1 cellular context compared by ENCODE assay signal in the genomic region with DNA sequence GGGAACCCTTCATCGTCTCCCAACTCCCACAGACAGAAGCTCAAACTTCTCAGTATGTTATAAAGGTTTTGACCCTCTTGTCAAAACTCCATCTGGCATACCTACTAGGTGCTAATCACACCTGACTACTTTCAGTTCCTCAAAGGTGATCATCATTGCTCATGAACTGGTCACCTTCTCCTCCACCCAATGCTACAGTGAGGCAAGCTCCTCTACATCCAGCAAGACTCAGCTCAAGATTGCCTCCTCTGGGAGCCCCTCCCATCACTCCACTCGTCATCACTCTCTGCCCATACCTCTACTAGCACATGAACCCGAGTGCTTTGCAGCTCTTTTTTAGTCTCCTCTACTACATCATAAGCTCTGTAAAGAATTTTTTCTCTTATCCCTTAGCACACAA.
TF ChIP-seq lines count a peak whose summit lies in the region.

No MANE protein-coding gene starts in this region.

TF ChIP-seq in GM12878, 131 proteins besides CTCF, POLR2A, EP300 and RAD21 (continued from another document):
- TF ChIP-seq, protein P1, sequence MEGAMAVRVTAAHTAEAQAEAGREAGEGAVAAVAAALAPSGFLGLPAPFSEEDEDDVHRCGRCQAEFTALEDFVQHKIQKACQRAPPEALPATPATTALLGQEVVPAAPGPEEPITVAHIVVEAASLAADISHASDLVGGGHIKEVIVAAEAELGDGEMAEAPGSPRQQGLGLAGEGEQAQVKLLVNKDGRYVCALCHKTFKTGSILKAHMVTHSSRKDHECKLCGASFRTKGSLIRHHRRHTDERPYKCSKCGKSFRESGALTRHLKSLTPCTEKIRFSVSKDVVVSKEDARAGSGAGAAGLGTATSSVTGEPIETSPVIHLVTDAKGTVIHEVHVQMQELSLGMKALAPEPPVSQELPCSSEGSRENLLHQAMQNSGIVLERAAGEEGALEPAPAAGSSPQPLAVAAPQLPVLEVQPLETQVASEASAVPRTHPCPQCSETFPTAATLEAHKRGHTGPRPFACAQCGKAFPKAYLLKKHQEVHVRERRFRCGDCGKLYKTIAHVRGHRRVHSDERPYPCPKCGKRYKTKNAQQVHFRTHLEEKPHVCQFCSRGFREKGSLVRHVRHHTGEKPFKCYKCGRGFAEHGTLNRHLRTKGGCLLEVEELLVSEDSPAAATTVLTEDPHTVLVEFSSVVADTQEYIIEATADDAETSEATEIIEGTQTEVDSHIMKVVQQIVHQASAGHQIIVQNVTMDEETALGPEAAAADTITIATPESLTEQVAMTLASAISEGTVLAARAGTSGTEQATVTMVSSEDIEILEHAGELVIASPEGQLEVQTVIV (IDR thresholded peaks at IDR 0.05; ENCODE audit: borderline replicate concordance, partially characterized antibody): no peak
- TF ChIP-seq, protein P2, sequence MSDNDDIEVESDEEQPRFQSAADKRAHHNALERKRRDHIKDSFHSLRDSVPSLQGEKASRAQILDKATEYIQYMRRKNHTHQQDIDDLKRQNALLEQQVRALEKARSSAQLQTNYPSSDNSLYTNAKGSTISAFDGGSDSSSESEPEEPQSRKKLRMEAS (IDR thresholded peaks at IDR 0.05; ENCODE audit: low read depth, low read length): no peak
- TF ChIP-seq HDAC2 (IDR thresholded peaks at IDR 0.05) (no peak), CBFB (IDR thresholded peaks at IDR 0.05; ENCODE audit: low read depth) (no peak), BCL11A (IDR thresholded peaks at IDR 0.05; ENCODE audit: low read depth, low read length) (no peak), CREM (IDR thresholded peaks at IDR 0.05; ENCODE audit: low read depth) (peak; percentile 53), RCOR1 (conservative IDR thresholded peaks at IDR 0.05; ENCODE audit: low read depth, low read length) (no peak), IKZF2 (IDR thresholded peaks at IDR 0.05) (peak in 1 of 2 experiments; percentile 12; a peak in 1 of 4 replicates), SPI1 (IDR thresholded peaks at IDR 0.05; ENCODE audit: borderline replicate concordance, insufficient read depth, low read depth, low read length) (peak; percentile 78; the same call in 1 of the 2 replicates), RFX5 (IDR thresholded peaks at IDR 0.05; ENCODE audit: low read depth, low read length) (no peak), SMAD1 (IDR thresholded peaks at IDR 0.05; ENCODE audit: low read depth, partially characterized antibody) (no peak), MYB (IDR thresholded peaks at IDR 0.05; ENCODE audit: borderline replicate concordance, low read depth, low read length) (no peak), NR2F1 (conservative IDR thresholded peaks at IDR 0.05) (no peak), HDGF (IDR thresholded peaks at IDR 0.05) (peak; percentile 51; the same call in 1 of the 2 replicates), SREBF1 (IDR thresholded peaks at IDR 0.05; ENCODE audit: low read length) (no peak), DPF2 (IDR thresholded peaks at IDR 0.05) (peak; percentile 76), POU2F2 (IDR thresholded peaks at IDR 0.05; ENCODE audit: borderline replicate concordance, low read depth, low read length) (no peak), ESRRA (IDR thresholded peaks at IDR 0.05; ENCODE audit: low read length) (no peak), RBBP5 (conservative IDR thresholded peaks at IDR 0.05) (no peak)
- TF ChIP-seq, protein P3, sequence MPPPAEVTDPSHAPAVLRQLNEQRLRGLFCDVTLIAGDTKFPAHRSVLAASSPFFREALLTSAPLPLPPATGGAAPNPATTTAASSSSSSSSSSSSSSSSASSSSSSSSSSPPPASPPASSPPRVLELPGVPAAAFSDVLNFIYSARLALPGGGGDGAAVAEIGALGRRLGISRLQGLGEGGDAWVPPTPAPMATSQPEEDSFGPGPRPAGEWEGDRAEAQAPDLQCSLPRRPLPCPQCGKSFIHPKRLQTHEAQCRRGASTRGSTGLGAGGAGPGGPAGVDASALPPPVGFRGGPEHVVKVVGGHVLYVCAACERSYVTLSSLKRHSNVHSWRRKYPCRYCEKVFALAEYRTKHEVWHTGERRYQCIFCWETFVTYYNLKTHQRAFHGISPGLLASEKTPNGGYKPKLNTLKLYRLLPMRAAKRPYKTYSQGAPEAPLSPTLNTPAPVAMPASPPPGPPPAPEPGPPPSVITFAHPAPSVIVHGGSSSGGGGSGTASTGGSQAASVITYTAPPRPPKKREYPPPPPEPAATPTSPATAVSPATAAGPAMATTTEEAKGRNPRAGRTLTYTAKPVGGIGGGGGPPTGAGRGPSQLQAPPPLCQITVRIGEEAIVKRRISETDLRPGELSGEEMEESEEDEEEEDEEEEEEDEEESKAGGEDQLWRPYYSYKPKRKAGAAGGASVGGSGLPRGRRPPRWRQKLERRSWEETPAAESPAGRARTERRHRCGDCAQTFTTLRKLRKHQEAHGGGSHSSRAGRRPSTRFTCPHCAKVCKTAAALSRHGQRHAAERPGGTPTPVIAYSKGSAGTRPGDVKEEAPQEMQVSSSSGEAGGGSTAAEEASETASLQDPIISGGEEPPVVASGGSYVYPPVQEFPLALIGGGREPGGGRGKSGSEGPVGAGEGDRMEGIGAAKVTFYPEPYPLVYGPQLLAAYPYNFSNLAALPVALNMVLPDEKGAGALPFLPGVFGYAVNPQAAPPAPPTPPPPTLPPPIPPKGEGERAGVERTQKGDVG (CRISPR knock-in tag; IDR thresholded peaks at IDR 0.05): no peak
- TF ChIP-seq, protein P4, sequence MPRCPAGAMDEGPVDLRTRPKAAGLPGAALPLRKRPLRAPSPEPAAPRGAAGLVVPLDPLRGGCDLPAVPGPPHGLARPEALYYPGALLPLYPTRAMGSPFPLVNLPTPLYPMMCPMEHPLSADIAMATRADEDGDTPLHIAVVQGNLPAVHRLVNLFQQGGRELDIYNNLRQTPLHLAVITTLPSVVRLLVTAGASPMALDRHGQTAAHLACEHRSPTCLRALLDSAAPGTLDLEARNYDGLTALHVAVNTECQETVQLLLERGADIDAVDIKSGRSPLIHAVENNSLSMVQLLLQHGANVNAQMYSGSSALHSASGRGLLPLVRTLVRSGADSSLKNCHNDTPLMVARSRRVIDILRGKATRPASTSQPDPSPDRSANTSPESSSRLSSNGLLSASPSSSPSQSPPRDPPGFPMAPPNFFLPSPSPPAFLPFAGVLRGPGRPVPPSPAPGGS (IDR thresholded peaks at IDR 0.05; ENCODE audit: borderline replicate concordance, insufficient read depth, low read depth, low read length, poor library complexity, severe bottlenecking): no peak
